Comparison of ENCODE assay signal across 26 cellular contexts in genomic region chr6:122151066-122151465, GRCh38.
DNase-seq lines count a peak whose midpoint lies in the region; ATAC-seq, FAIRE-seq and TF ChIP-seq lines count a peak whose summit lies in the region.
"Had no signal": no experiment of that assay in that cellular context is flagged by ENCODE, and none has a peak within 500 bp of the region (broad histone marks: within the 10 kb centered on the region; RNA-seq: fewer than 3 reads in every experiment).

No MANE protein-coding gene starts in this region.

- H3K36me3 Mint-ChIP-seq in astrocyte (ENCODE audit: low read depth, unreplicated experiment): no peaks in the 10 kb centered on the region
- H3K36me3 Mint-ChIP-seq: CD14-positive monocyte; CD8-positive, alpha-beta memory T cell had no signal

- H3K36me3 ChIP-seq in astrocyte (ENCODE audit: insufficient read depth, low read length) (no peaks in the 10 kb centered on the region), smooth muscle cell (ENCODE audit: low read depth) (no peaks in the 10 kb centered on the region), uterus (no peaks in the 10 kb centered on the region)
- H3K36me3 ChIP-seq: BE2C; BLaER1 treated with 17β-estradiol and CSF1 and Interleukin-3, amounts not matched to agents 10 nM and 100 nM had no signal

- H3K27me3 ChIP-seq in astrocyte (ENCODE audit: insufficient read depth, low read length) (no peaks in the 10 kb centered on the region), smooth muscle cell (ENCODE audit: low read depth) (no peaks in the 10 kb centered on the region), uterus (no peaks in the 10 kb centered on the region)
- H3K27me3 ChIP-seq: BE2C; BLaER1 treated with 17β-estradiol and CSF1 and Interleukin-3, amounts not matched to agents 10 nM and 100 nM had no signal

- H3K9ac ChIP-seq in astrocyte (ENCODE audit: low read length) (no peak overlapping the region), smooth muscle cell (ENCODE audit: low read depth) (no peak overlapping the region)
- H3K9ac ChIP-seq: BLaER1 treated with 17β-estradiol and CSF1 and Interleukin-3, amounts not matched to agents 10 nM and 100 nM; GM23248 had no signal

- no peak overlapping the region for H3K4me3 Mint-ChIP-seq in astrocyte (ENCODE audit: unreplicated experiment)
- H3K4me3 Mint-ChIP-seq: CD14-positive monocyte; CD4-positive, alpha-beta T cell; CD8-positive, alpha-beta memory T cell; H9 had no signal

- H3K4me1 Mint-ChIP-seq in astrocyte (ENCODE audit: low read depth, unreplicated experiment): no peaks in the 10 kb centered on the region
- H3K4me1 Mint-ChIP-seq: CD14-positive monocyte; CD8-positive, alpha-beta memory T cell had no signal

- FAIRE-seq in astrocyte (lab: Jason Lieb, UNC): no peak
- FAIRE-seq: A549, D721Med, GM12891 had no signal

- 77% methylated on average over 1 of the region's 1 CpG for WGBS in smooth muscle cell (ENCODE audit: low lambda C conversion rate)

- no peak overlapping the region for H2AFZ ChIP-seq in astrocyte (ENCODE audit: low read depth, low read length)
- H2AFZ ChIP-seq in smooth muscle cell (ENCODE audit: low read depth): no peak overlapping the region
- H2AFZ ChIP-seq: GM23248 had no signal

- no peaks in the 10 kb centered on the region for H3K9me3 Mint-ChIP-seq in astrocyte (ENCODE audit: unreplicated experiment)
- H3K9me3 Mint-ChIP-seq: CD8-positive, alpha-beta memory T cell; H9 had no signal

- no peak for ATAC-seq in GM18505 (IDR thresholded peaks at IDR 0.05; ENCODE audit: unreplicated experiment)
- no peak for ATAC-seq in HG02884 (IDR thresholded peaks at IDR 0.05; ENCODE audit: unreplicated experiment)
- ATAC-seq: A549, HCT116 had no signal

- H3K4me2 ChIP-seq in astrocyte (ENCODE audit: low read length) (no peak overlapping the region), smooth muscle cell (peak overlapping the region; percentile 29)
- H3K4me2 ChIP-seq: A549; BLaER1 treated with 17β-estradiol and CSF1 and Interleukin-3, amounts not matched to agents 10 nM and 100 nM had no signal

- H3K4me1 ChIP-seq in astrocyte (ENCODE audit: insufficient read depth, low read length) (no peaks in the 10 kb centered on the region), smooth muscle cell (ENCODE audit: low read depth) (peaks cover 3% of the 10 kb centered on the region), uterus (peaks cover 0 to 4% of the 10 kb centered on the region in 2 donors)
- H3K4me1 ChIP-seq: A549, BE2C had no signal

- H3K9me3 ChIP-seq in astrocyte (ENCODE audit: insufficient read depth, low read depth, low read length): no peaks in the 10 kb centered on the region
- no peaks in the 10 kb centered on the region for H3K9me3 ChIP-seq in smooth muscle cell (replicated peaks; ENCODE audit: low read depth)
- H3K9me3 ChIP-seq in uterus: no peaks in the 10 kb centered on the region
- H3K9me3 ChIP-seq: A549; BE2C; BLaER1 treated with 17β-estradiol and CSF1 and Interleukin-3, amounts not matched to agents 10 nM and 100 nM had no signal

- TF ChIP-seq POLR2A in NB4 (IDR thresholded peaks at IDR 0.05; ENCODE audit: extremely low read depth, insufficient read length) (no peak), GM18505 (IDR thresholded peaks at IDR 0.05; ENCODE audit: borderline replicate concordance, extremely low read depth, insufficient read depth, insufficient read length) (no peak), uterus (IDR thresholded peaks at IDR 0.05) (no peak)

- peak; percentile 13 for DNase-seq in NB4 (ENCODE audit: low read depth)
- peak; percentile 6 for DNase-seq in astrocyte (ENCODE audit: low read depth)
- peak; percentile 60 for DNase-seq in fibroblast of peridontal ligament (ENCODE audit: extremely low read depth)
- no peak for DNase-seq in smooth muscle cell (lab: John Stamatoyannopoulos, UW; ENCODE audit: unreplicated experiment)
- DNase-seq in uterus: no peak
- DNase-seq in activated T-cell treated with anti-CD3 and anti-CD28 coated beads, Interleukin-2, amount 50 U/mL, for 48 hours: no peak
- DNase-seq: 8988T; ACHN; AML-193; BE2C; CD4-positive, alpha-beta T cell; CD8-positive, alpha-beta memory T cell; DMS 273 treated with DMSO at 0.1 percent for 48 hours; DMS53; DMS79 treated with DMSO at 0.1 percent for 48 hours; GF-D8; GM23248; H9 had no signal

- H3K4me3 ChIP-seq in NB4 (ENCODE audit: low read depth, low read length) (no peak overlapping the region), astrocyte (ENCODE audit: insufficient read depth, low read depth, low read length) (no peak overlapping the region), smooth muscle cell (no peak overlapping the region), uterus (no peak overlapping the region)
- H3K4me3 ChIP-seq: A549; BLaER1 treated with 17β-estradiol and CSF1 and Interleukin-3, amounts not matched to agents 10 nM and 100 nM; GM23248 had no signal

- intact Hi-C loops in uterus (cut with DNase I; ENCODE audit: low total_unique reads): no loop called here

- no peak for TF ChIP-seq CTCF in NB4 (IDR thresholded peaks at IDR 0.05; ENCODE audit: low read depth, low read length)
- no peak for TF ChIP-seq CTCF in astrocyte (IDR thresholded peaks at IDR 0.05; ENCODE audit: insufficient read depth, low read depth, low read length)
- TF ChIP-seq CTCF in smooth muscle cell (IDR thresholded peaks at IDR 0.05; ENCODE audit: borderline replicate concordance, insufficient read depth, poor library complexity, severe bottlenecking): no peak
- no peak for TF ChIP-seq CTCF in uterus (IDR thresholded peaks at IDR 0.05)

- no peak overlapping the region for H3K27ac ChIP-seq in astrocyte (ENCODE audit: low read depth, low read length)
- no peak overlapping the region for H3K27ac ChIP-seq in smooth muscle cell (ENCODE audit: low read depth)
- no peak overlapping the region for H3K27ac ChIP-seq in uterus
- H3K27ac ChIP-seq: A549; BLaER1 treated with 17β-estradiol and CSF1 and Interleukin-3, amounts not matched to agents 10 nM and 100 nM; GM23248 had no signal

- H3F3A ChIP-seq in smooth muscle cell (ENCODE audit: low read depth): no peaks in the 10 kb centered on the region

- H3K27ac Mint-ChIP-seq in astrocyte (ENCODE audit: unreplicated experiment): no peak overlapping the region
- H3K27ac Mint-ChIP-seq: CD4-positive, alpha-beta T cell; CD8-positive, alpha-beta memory T cell; H9 had no signal

- no peaks in the 10 kb centered on the region for H3K79me2 ChIP-seq in astrocyte (ENCODE audit: insufficient read depth, low read length)
- no peaks in the 10 kb centered on the region for H3K79me2 ChIP-seq in smooth muscle cell (ENCODE audit: low read depth)

- no peaks in the 10 kb centered on the region for H4K20me1 ChIP-seq in astrocyte (ENCODE audit: insufficient read depth, low read length)
- H4K20me1 ChIP-seq in smooth muscle cell (ENCODE audit: low read depth): no peaks in the 10 kb centered on the region
- H4K20me1 ChIP-seq: BLaER1 treated with 17β-estradiol and CSF1 and Interleukin-3, amounts not matched to agents 10 nM and 100 nM had no signal

- no peaks in the 10 kb centered on the region for H3K27me3 Mint-ChIP-seq in astrocyte (ENCODE audit: low read depth, unreplicated experiment)
- H3K27me3 Mint-ChIP-seq: CD4-positive, alpha-beta T cell; CD8-positive, alpha-beta memory T cell had no signal

Comparison
In these comparisons a context has a peak if more than half of its experiments do, and no peak if none do; other contexts are left out.
1. DNase-seq: peak in NB4 (single experiment), astrocyte (single experiment) and fibroblast of peridontal ligament (single experiment); none in smooth muscle cell (single experiment), uterus (0 of 2) and activated T-cell treated with anti-CD3 and anti-CD28 coated beads, Interleukin-2, amount 50 U/mL, for 48 hours (0 of 2).